8 cellular contexts compared by ENCODE assay signal in genomic region chr15:101723874-101724674, GRCh38. TPM values are rescaled to one million over a fixed set of nuclear protein-coding genes. Genes with fewer than 3 reads are reported as not detected.
DNase-seq lines count a peak whose midpoint lies in the region; ATAC-seq and TF ChIP-seq lines count a peak whose summit lies in the region.

TARS3 (minus strand) TSS chr15:101724473; CDS start chr15:101724387, 86 bp downstream.

- peaks cover 8 to 10% of the 10 kb centered on the region in 2 experiments; a peak in 3 of 4 replicates for H3K4me1 ChIP-seq in HCT116 (ENCODE audit: control insufficient read depth in 1 of 2, insufficient read depth in 2 of 2, low read length in 2 of 2)
- no peaks in the 10 kb centered on the region for H3K4me1 ChIP-seq in MM.1S (ENCODE audit: low read length)
- peaks cover 9 to 11% of the 10 kb centered on the region in 2 donors for H3K4me1 ChIP-seq in thoracic aorta (ENCODE audit: control insufficient read depth in 1 of 2, low read depth in 2 of 2)

- H3K9me2 ChIP-seq in HCT116 (ENCODE audit: insufficient read depth) (no peaks in the 10 kb centered on the region), MM.1S (replicated peaks; ENCODE audit: insufficient read depth, low read length) (no peaks in the 10 kb centered on the region)

- H3K9me3 ChIP-seq in HCT116 (ENCODE audit: control insufficient read depth in 1 of 2, insufficient read depth in 1 of 2, low read depth in 1 of 2, low read length in 2 of 2) (no peaks in the 10 kb centered on the region), MM.1S (replicated peaks; ENCODE audit: insufficient read depth, low read length) (no peaks in the 10 kb centered on the region), SK-N-MC (ENCODE audit: low read depth, low read length) (no peaks in the 10 kb centered on the region), thoracic aorta (no peaks in the 10 kb centered on the region)

- TF ChIP-seq CTCF in GM06990 (IDR thresholded peaks at IDR 0.05; ENCODE audit: insufficient read depth, low read length, poor library complexity, severe bottlenecking) (no peak), HCT116 (IDR thresholded peaks at IDR 0.05 in 2 of 3, conservative IDR thresholded peaks at IDR 0.05 in 1 of 3; ENCODE audit: borderline replicate concordance in 1 of 3, insufficient read depth in 1 of 3, low read depth in 2 of 3, low read length in 2 of 3) (0 out of 6 replicates have a peak, but pooled peaks of 1 of the 3 experiments have one; percentile 9), MM.1S (IDR thresholded peaks at IDR 0.05; ENCODE audit: low read length) (peak; percentile 22), osteocyte (IDR thresholded peaks at IDR 0.05) (no peak), thoracic aorta (IDR thresholded peaks at IDR 0.05) (no peak)

- intact Hi-C loops in HCT116 (cut with micrococcal nuclease) = loop anchor here (10.0 kb wide), 1 partner anchor 389 kb away; no protein-coding TSS in a partner anchor

- no peaks in the 10 kb centered on the region for H3K9me3 Mint-ChIP-seq in osteocyte (ENCODE audit: unreplicated experiment)

- no peak for TF ChIP-seq RAD21 in HCT116 (IDR thresholded peaks at IDR 0.05; ENCODE audit: low read depth)

- peak within 1 kb of the TSS; percentile 80 for H3K4me3 Mint-ChIP-seq in osteocyte (ENCODE audit: unreplicated experiment)

- no TSS peak for BruUV-seq in HCT116 (replicated peaks; lab: Mats Ljungman, UMichigan)

- no peaks in the 10 kb centered on the region for H3K27me3 Mint-ChIP-seq in osteocyte (ENCODE audit: unreplicated experiment)

- H3K27me3 ChIP-seq in GM06990 (replicated peaks; ENCODE audit: control insufficient read depth, insufficient read depth, low read length) (no peaks in the 10 kb centered on the region), HCT116 (ENCODE audit: insufficient read depth, low read length) (no peaks in the 10 kb centered on the region), MM.1S (replicated peaks; ENCODE audit: insufficient read depth, low read length) (no peaks in the 10 kb centered on the region), thoracic aorta (replicated peaks; ENCODE audit: insufficient read depth) (no peaks in the 10 kb centered on the region)

- peak within 1 kb of the TSS; percentile 49 for H2AFZ ChIP-seq in HCT116 (ENCODE audit: low read depth, low read length, poor library complexity, severe bottlenecking)
- H2AFZ ChIP-seq in MM.1S (ENCODE audit: low read length) = peak within 1 kb of the TSS; percentile 74

- peak; percentile 88 for TF ChIP-seq POLR2A in HCT116 (IDR thresholded peaks at IDR 0.05; ENCODE audit: borderline replicate concordance, extremely low read depth, insufficient read depth, insufficient read length)

- peak; percentile 96 for ATAC-seq in HCT116
- peak; percentile 89 for ATAC-seq in thoracic aorta (ENCODE audit: insufficient number of reproducible peaks, low FRiP score, low read depth)

- RAD21 ChIA-PET in HCT116 (lab: Charles Lee; ENCODE audit: low non-redundant PET in 1 of 2, low total read pairs in 2 of 2, uncharacterized antibody in 2 of 2, unreplicated experiment in 2 of 2) = interaction anchor here in 1 of 2 experiments (0.6 kb wide), 1 partner anchor 75 kb away, joined by 4 read pairs; no protein-coding TSS in a partner anchor

- H3K4me2 ChIP-seq in HCT116 (ENCODE audit: low read length) (peak within 1 kb of the TSS; percentile 73), MM.1S (ENCODE audit: low read depth, low read length) (peak within 1 kb of the TSS; percentile 85)

- H3K27ac Mint-ChIP-seq in osteocyte (ENCODE audit: unreplicated experiment) = peak within 1 kb of the TSS; percentile 79

- peak within 1 kb of the TSS; percentile 69 for H3K27ac ChIP-seq in HCT116 (ENCODE audit: low read depth, low read length)
- H3K27ac ChIP-seq in MM.1S (ENCODE audit: low read length) = peak within 1 kb of the TSS; percentile 92
- no peak within 1 kb of the TSS for H3K27ac ChIP-seq in SK-N-MC
- H3K27ac ChIP-seq in thoracic aorta = peak within 1 kb of the TSS; percentile 87 to 88

- H3F3A ChIP-seq in MM.1S (ENCODE audit: insufficient read depth, low read length) = peaks cover 16% of the 10 kb centered on the region

- H3K9ac ChIP-seq in HCT116 (ENCODE audit: low read length) (peak within 1 kb of the TSS; percentile 63), MM.1S (ENCODE audit: low read length) (peak within 1 kb of the TSS; percentile 87), SK-N-MC (ENCODE audit: insufficient read length) (peak within 1 kb of the TSS; percentile 65)

- H3K4me3 ChIP-seq in GM06990 (replicated peaks; ENCODE audit: low read depth, low read length) = peak within 1 kb of the TSS; percentile 71
- H3K4me3 ChIP-seq in HCT116 (replicated peaks in 1 of 2; ENCODE audit: low read depth in 1 of 2, low read length in 2 of 2) = peak within 1 kb of the TSS; percentile 54 to 67
- H3K4me3 ChIP-seq in MM.1S (ENCODE audit: low read length) = peak within 1 kb of the TSS; percentile 86
- peak within 1 kb of the TSS; percentile 88 for H3K4me3 ChIP-seq in SK-N-MC
- peak within 1 kb of the TSS; percentile 97 for H3K4me3 ChIP-seq in thoracic aorta

- CTCF ChIA-PET in HCT116 (lab: Charles Lee) = no interaction called here

- H3K36me3 ChIP-seq in GM06990 (ENCODE audit: control insufficient read depth, insufficient read depth, low read length) (peaks cover 4% of the 10 kb centered on the region), HCT116 (ENCODE audit: control insufficient read depth in 1 of 2, insufficient read depth in 2 of 2, low read length in 2 of 2) (peaks cover 0 to 7% of the 10 kb centered on the region in 2 experiments; a peak in 3 of 4 replicates), MM.1S (replicated peaks; ENCODE audit: insufficient read depth, low read length) (peaks cover 10% of the 10 kb centered on the region; the same call in 1 of the 2 replicates), SK-N-MC (ENCODE audit: insufficient read depth, low read length) (no peaks in the 10 kb centered on the region), thoracic aorta (peaks cover 17% of the 10 kb centered on the region)

- H3K79me2 ChIP-seq in HCT116 (ENCODE audit: insufficient read depth, low read length) = no peaks in the 10 kb centered on the region
- peaks cover 4% of the 10 kb centered on the region; the same call in 1 of the 2 replicates for H3K79me2 ChIP-seq in MM.1S (ENCODE audit: low read length)

- peaks cover 7% of the 10 kb centered on the region for H3K4me1 Mint-ChIP-seq in osteocyte (ENCODE audit: unreplicated experiment)

- H3K36me3 Mint-ChIP-seq in osteocyte (ENCODE audit: unreplicated experiment) = peaks cover 26% of the 10 kb centered on the region

- peak; percentile 93 for DNase-seq in GM06990 (ENCODE audit: extremely low read depth, insufficient read length)
- DNase-seq in HCT116 (ENCODE audit: low read depth, low spot score) = peak; percentile 73
- peak; percentile 94 for DNase-seq in MM.1S
- DNase-seq in SK-N-MC (ENCODE audit: low read depth, low spot score) = no peak
- peak; percentile 98 for DNase-seq in activated naive CD4-positive, alpha-beta T cell treated with anti-CD3 and anti-CD28 coated beads, Interleukin-2, amount 50 U/mL, for 16 hours
- DNase-seq in glomerular visceral epithelial cell (ENCODE audit: extremely low spot score) = peak; percentile 94
- DNase-seq in osteocyte (ENCODE audit: extremely low spot score, unreplicated experiment) = peak; percentile 95
- peak; percentile 81 for DNase-seq in thoracic aorta (ENCODE audit: low spot score)

- POLR2A ChIA-PET in HCT116 (lab: Charles Lee) = interaction anchor here (0.9 to 1.4 kb wide), 2 partner anchors 11 to 31 kb away, joined by 3 to 4 read pairs; no protein-coding TSS in a partner anchor

- H4K20me1 ChIP-seq in HCT116 (ENCODE audit: insufficient read depth) = no peaks in the 10 kb centered on the region
- H4K20me1 ChIP-seq in MM.1S (ENCODE audit: insufficient read depth, low read length) = no peaks in the 10 kb centered on the region

TF ChIP-seq in HCT116, 20 proteins besides CTCF, POLR2A, EP300 and RAD21 (continues in another document):
- TF ChIP-seq ZBTB33 (IDR thresholded peaks at IDR 0.05; ENCODE audit: extremely low read depth, insufficient replicate concordance, low read length) = no peak
- no peak for TF ChIP-seq SRF (IDR thresholded peaks at IDR 0.05; ENCODE audit: low read depth)

RNA-seq across cellular contexts. Expression of gene TARS3, which starts in this region (rescaled TPM):
- total RNA-seq in HCT116 (2021; ENCODE audit: unreplicated experiment) (11.1 TPM), osteocyte (15.8 and 16.0 TPM in 2 replicates), thoracic aorta (10 to 100 TPM; 20.5 to 21.3 TPM)
- polyA plus RNA-seq in HCT116 (2012) = 2.9 and 3.7 TPM in 2 replicates
